9 cellular contexts compared by ENCODE assay signal in the genomic region with DNA sequence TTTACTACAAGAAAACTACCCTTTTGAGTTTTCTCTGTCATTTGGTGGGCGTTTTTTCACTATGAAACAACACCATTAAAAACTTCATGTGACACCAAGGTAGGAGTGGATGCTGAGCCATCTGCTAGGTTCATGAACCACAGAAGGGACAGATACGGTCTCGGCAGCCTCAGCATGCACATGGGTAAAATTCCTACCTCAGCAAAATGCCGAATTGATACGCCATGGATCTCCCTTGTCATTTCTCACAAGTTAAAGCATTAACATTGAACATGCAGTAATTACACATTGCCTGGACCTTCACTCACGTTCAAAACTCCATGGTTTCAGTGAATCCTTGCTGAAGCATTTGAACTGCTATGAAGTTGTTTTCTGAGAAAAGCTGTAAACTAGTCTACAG.
"Had no signal": no experiment of that assay in that cellular context is flagged by ENCODE, and none has a peak within 500 bp of the region (broad histone marks: within the 10 kb centered on the region; RNA-seq: fewer than 3 reads in every experiment).

No MANE protein-coding gene starts in this region.

- H3K4me1 Mint-ChIP-seq: GM23338, IgD-negative memory B cell had no signal

- H3K4me1 ChIP-seq: HAP-1 had no signal

- H3K9me3 Mint-ChIP-seq: GM23338, HFFc6, IgD-negative memory B cell had no signal

- H3K9me3 ChIP-seq: HAP-1 had no signal

- H3K27ac Mint-ChIP-seq: GM23338, HFFc6, IgD-negative memory B cell had no signal

- ATAC-seq: GM23338, HCT116 had no signal

- H3K27ac ChIP-seq: HL-60 had no signal

- H3K36me3 ChIP-seq: HAP-1 had no signal

- H2AFZ ChIP-seq: GM23338 had no signal

- H3K4me3 Mint-ChIP-seq: GM23338, HFFc6, IgD-negative memory B cell had no signal

- DNase-seq: H7, HFFc6, KG1 had no signal

- FAIRE-seq: H1 had no signal

- H3K36me3 Mint-ChIP-seq: IgD-negative memory B cell had no signal

- H3K4me2 ChIP-seq: GM23338 had no signal

- H3K4me3 ChIP-seq: GM23338, HAP-1 had no signal
